ENCODE assay signal across 8 cellular contexts in the genomic region with DNA sequence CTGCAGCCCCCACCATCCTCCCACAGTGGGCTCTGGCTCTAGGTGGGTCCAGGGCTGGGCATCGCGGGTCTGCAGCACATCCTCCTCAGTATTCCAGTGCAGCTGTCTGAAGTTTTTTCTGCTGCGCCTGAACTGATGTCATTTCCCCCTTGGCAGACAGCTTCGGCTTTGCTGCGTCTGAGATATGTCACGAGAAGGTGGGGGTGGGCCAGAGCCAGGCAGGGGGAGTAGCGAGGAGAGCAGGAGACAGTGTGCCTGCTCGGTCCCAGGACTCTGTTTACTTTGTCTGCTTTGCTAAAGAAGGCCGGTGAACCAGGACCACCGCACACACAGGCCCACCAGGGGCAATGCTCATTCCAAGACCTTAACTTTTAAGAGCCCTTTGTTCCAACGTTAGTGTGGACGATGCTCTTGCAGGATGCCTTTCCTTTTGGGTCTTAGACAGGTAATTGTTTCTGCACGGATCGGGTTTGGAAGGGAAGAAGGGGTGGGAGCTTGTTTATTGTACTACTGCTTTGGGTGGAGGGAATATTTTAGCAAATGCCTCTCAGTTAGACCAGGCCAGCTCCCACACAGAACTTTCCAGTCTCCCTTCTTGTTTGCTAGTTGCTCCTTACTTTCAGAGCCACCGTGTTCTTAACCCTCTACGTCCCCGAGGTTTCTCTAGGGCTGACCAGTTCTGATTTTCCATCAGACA. TPM values are rescaled to one million over a fixed set of nuclear protein-coding genes. Genes with fewer than 3 reads are reported as not detected.
DNase-seq lines count a peak whose midpoint lies in the region; ATAC-seq and TF ChIP-seq lines count a peak whose summit lies in the region.

No MANE protein-coding gene starts in this region.

- no peaks in the 10 kb centered on the region for H3K27me3 ChIP-seq in thyroid gland
- H3K27me3 ChIP-seq in effector memory CD4-positive, alpha-beta T cell (replicated peaks; ENCODE audit: control insufficient read depth, insufficient read depth, low read length, poor library complexity, severe bottlenecking) = no peaks in the 10 kb centered on the region

- TF ChIP-seq POLR2A in thyroid gland (IDR thresholded peaks at IDR 0.05) = peak in 1 of 2 donors; percentile 50

- peaks cover 18% of the 10 kb centered on the region for H3K36me3 Mint-ChIP-seq in T-cell

- 5 to 8% methylated on average over 16 to 17 of the region's 17 CpGs for WGBS in thyroid gland, 2 donors

- CTCF ChIA-PET in T-cell (lab: Charles Lee) = interaction anchor here in 1 of 2 donors (0.6 kb wide), 2 partner anchors 31 to 704 kb away, joined by 3 to 4 read pairs; no protein-coding TSS in a partner anchor

- intact Hi-C loops in thyroid gland (cut with DNase I) = no loop called here

- TF ChIP-seq CTCF in epithelial cell of proximal tubule (conservative IDR thresholded peaks at IDR 0.05; ENCODE audit: low read depth, low read length) (no peak), thyroid gland (IDR thresholded peaks at IDR 0.05) (no peak)

- H3K27me3 Mint-ChIP-seq in T-cell = no peaks in the 10 kb centered on the region

- H3K4me3 Mint-ChIP-seq in T-cell = peak overlapping the region; percentile 37 to 62 (median 43)

- no peaks in the 10 kb centered on the region for H3K36me3 ChIP-seq in thyroid gland
- peaks cover 3% of the 10 kb centered on the region for H3K36me3 ChIP-seq in effector memory CD4-positive, alpha-beta T cell (ENCODE audit: control insufficient read depth, insufficient read depth, low read length)

- peak; percentile 48 to 90 (median 62) for ATAC-seq in T-cell (replicated peaks in 1 of 4)

- H3K4me1 ChIP-seq in thyroid gland = peaks cover 91 to 94% of the 10 kb centered on the region in 2 donors
- peaks cover 11% of the 10 kb centered on the region for H3K4me1 ChIP-seq in effector memory CD4-positive, alpha-beta T cell (ENCODE audit: control insufficient read depth, insufficient read depth, low read length, poor library complexity, severe bottlenecking)

- peaks cover 61 to 69% (median 67%) of the 10 kb centered on the region in 3 donors for H3K4me1 Mint-ChIP-seq in T-cell

- H3K27ac ChIP-seq in thyroid gland = peak overlapping the region; percentile 96 to 99 (median 98)
- H3K27ac ChIP-seq in effector memory CD4-positive, alpha-beta T cell (ENCODE audit: insufficient read depth, low read length, poor library complexity, severe bottlenecking) = no peak overlapping the region

- DNase-seq in ELR (ENCODE audit: low read depth) (peak; percentile 79), T-cell (peak in 30 of 34 experiments; percentile 4 to 66 (median 40)), epithelial cell of proximal tubule (ENCODE audit: low read depth) (no peak), middle frontal gyrus (ENCODE audit: extremely low spot score, low spot score) (peak; percentile 54), thyroid gland (peak; percentile 85 to 90), NCI-H2171 (lab: John Stamatoyannopoulos, UW) (no peak), DMS153 treated with DMSO at 0.1 percent for 48 hours (lab: John Stamatoyannopoulos, UW; ENCODE audit: unreplicated experiment) (no peak)
- DNase-seq in effector memory CD4-positive, alpha-beta T cell = no peak

- H3K4me3 ChIP-seq in epithelial cell of proximal tubule (ENCODE audit: low read depth, low read length) (peak overlapping the region; percentile 40), thyroid gland (replicated peaks in 1 of 3) (peak overlapping the region in 1 of 3 donors; percentile 21)
- H3K4me3 ChIP-seq in effector memory CD4-positive, alpha-beta T cell (ENCODE audit: insufficient read depth, low read depth, low read length, poor library complexity, severe bottlenecking) = no peak overlapping the region

- H3K9me3 ChIP-seq in thyroid gland = no peaks in the 10 kb centered on the region
- no peaks in the 10 kb centered on the region for H3K9me3 ChIP-seq in effector memory CD4-positive, alpha-beta T cell (ENCODE audit: control insufficient read depth, low read length)

- POLR2A ChIA-PET in T-cell (lab: Charles Lee) = interaction anchor here in 1 of 2 donors (0.6 kb wide), 1 partner anchor 22 kb away, joined by 7 read pairs; no protein-coding TSS in a partner anchor

- no peak overlapping the region for H3K27ac Mint-ChIP-seq in T-cell

- H3K9me3 Mint-ChIP-seq in T-cell = no peaks in the 10 kb centered on the region

RNA-seq across cellular contexts. Expression of gene WBP1L, which starts 32.4 kb away (rescaled TPM):
- 10 to 100 TPM; 20.0 to 38.5 (median 33.0) TPM for total RNA-seq in T-cell
- 18.4 and 31.5 TPM in 2 replicates for total RNA-seq in epithelial cell of proximal tubule
- total RNA-seq in thyroid gland = 100 to 1,000 TPM; 194 to 384 (median 314) TPM

Comparison
In these comparisons a context has a peak if more than half of its experiments do, and no peak if none do; other contexts are left out.
1. DNase-seq: peak in ELR (single experiment), T-cell (30 of 34), middle frontal gyrus (single experiment) and thyroid gland (2 of 2); none in epithelial cell of proximal tubule (single experiment), effector memory CD4-positive, alpha-beta T cell (0 of 3), NCI-H2171 (single experiment) and DMS153 treated with DMSO at 0.1 percent for 48 hours (single experiment).